28 cellular contexts compared by ENCODE assay signal in genomic region chr10:45386657-45387056, GRCh38. TPM values are rescaled to one million over a fixed set of nuclear protein-coding genes. Genes with fewer than 3 reads are reported as not detected.
"Had no signal": no experiment of that assay in that cellular context is flagged by ENCODE, and none has a peak within 500 bp of the region (broad histone marks: within the 10 kb centered on the region; RNA-seq: fewer than 3 reads in every experiment).

No MANE protein-coding gene starts in this region.

- FAIRE-seq: colon had no signal

- H2AFZ ChIP-seq: neural progenitor cell had no signal

- H3K36me3 ChIP-seq: esophagus muscularis mucosa, neural progenitor cell, prostate gland, tibial artery had no signal

- ATAC-seq: naive thymus-derived CD4-positive, alpha-beta T cell; right cardiac atrium; stimulated activated memory B cell treated with anti-CD40 and anti-IgM and Interleukin-4, amounts not matched to agents 10 μg/mL and 1 μg/mL and 100 μg/mL, for 72 hours; stimulated activated naive CD8-positive, alpha-beta T cell treated with anti-CD3 and anti-CD28 coated beads, Interleukin-15, Interleukin-2, amounts not matched to agents 100 U/mL and 50 U/mL, for 24 hours had no signal

- H3K9ac ChIP-seq: neural progenitor cell had no signal

- H3K27ac ChIP-seq: dorsolateral prefrontal cortex, epithelial cell of prostate, esophagus muscularis mucosa, neural progenitor cell, prostate gland, skin epidermis, spleen, testis, tibial artery had no signal

- H3K27me3 ChIP-seq: neural progenitor cell, spleen, testis, tibial artery had no signal

- H3K4me3 ChIP-seq: dorsolateral prefrontal cortex, esophagus muscularis mucosa, lung, neural progenitor cell, prostate gland, skin epidermis, spleen, testis, tibial artery had no signal

- H3K4me2 ChIP-seq: neural progenitor cell had no signal

- H3K9me3 ChIP-seq: esophagus muscularis mucosa, prostate gland, spleen, testis, tibial artery had no signal

- DNase-seq: dorsolateral prefrontal cortex; effector CD4-positive, alpha-beta T cell; foreskin melanocyte; glutamatergic neuron; hypothalamus; immature natural killer cell; islet precursor cell; mesenchymal stem cell; midbrain; naive thymus-derived CD4-positive, alpha-beta T cell; nucleus accumbens; right cardiac atrium; spleen; stimulated activated CD4-positive, alpha-beta T cell treated with anti-CD3 and anti-CD28 coated beads, Interleukin-4, amount 100 ng/mL, for 4 hours; stimulated activated naive CD8-positive, alpha-beta T cell treated with anti-CD3 and anti-CD28 coated beads, Interleukin-15, Interleukin-2, amounts not matched to agents 100 U/mL and 50 U/mL, for 24 hours; substantia nigra; testis; tibial artery had no signal

- H3K4me1 ChIP-seq: esophagus muscularis mucosa, neural progenitor cell, prostate gland, testis, tibial artery had no signal

RNA-seq across cellular contexts. Expression of gene ALOX5, which starts 12.6 kb away (rescaled TPM):
- total RNA-seq: fibroblast of lung, osteocyte had no signal
- polyA plus RNA-seq: fibroblast of lung had no signal
